9 cellular contexts compared by ENCODE assay signal in the genomic region with DNA sequence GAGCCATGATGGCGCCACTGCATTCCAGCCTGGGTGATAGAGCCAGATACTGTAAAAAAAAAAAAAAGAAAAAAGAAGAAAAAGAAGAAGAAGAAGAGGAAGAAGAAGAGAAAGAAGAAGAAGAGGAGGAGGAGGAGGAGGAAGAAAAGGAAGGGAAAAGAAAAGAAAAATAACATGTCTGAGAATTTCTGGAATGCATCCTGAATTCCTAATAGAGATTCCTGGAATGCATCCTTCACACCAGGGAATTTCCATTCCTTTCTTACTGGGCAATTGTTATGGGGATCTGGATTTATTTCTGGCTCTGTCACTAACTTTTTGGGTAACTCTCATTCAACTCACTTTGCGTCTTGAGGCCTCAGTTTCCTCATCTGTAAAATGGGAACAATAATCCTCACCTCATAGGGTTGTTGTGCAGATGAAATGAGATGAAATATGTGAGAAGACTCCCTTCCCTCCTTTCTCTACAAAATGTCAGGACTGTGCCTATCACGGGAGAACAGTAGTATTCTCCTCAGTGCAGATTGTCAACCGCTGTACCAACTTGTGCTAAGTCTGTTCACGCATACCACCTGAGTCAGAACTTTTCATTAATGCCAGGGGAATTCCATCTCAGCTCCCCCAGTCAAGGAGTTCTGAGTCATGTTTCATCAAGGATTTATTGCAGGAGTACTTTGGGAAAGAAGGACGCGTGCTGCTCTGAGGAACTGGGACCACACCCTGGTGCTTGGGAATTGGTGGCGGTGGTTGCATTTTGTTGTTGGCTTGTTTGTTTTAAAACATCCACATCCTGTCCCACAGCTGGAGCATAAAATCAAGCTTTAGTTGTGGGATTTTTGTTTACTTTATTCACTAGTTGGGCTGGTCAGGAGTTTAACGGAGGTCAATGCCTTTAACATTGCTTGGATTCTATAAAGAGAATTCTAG. TPM values are rescaled to one million over a fixed set of nuclear protein-coding genes. Genes with fewer than 3 reads are reported as not detected.
DNase-seq lines count a peak whose midpoint lies in the region; ATAC-seq, FAIRE-seq and TF ChIP-seq lines count a peak whose summit lies in the region.
"Had no signal": no experiment of that assay in that cellular context is flagged by ENCODE, and none has a peak within 500 bp of the region (broad histone marks: within the 10 kb centered on the region; RNA-seq: fewer than 3 reads in every experiment).

No MANE protein-coding gene starts in this region.

- intact Hi-C loops in adrenal gland (cut with DNase I) = no loop called here

- H3K27me3 ChIP-seq in adrenal gland = no peaks in the 10 kb centered on the region

- no peaks in the 10 kb centered on the region for H3K4me1 ChIP-seq in adrenal gland (replicated peaks in 1 of 2)

- H3K4me3 ChIP-seq in adrenal gland = no peak overlapping the region

- TF ChIP-seq POLR2A in H54 (IDR thresholded peaks at IDR 0.05; ENCODE audit: low read depth, low read length) (no peak), adrenal gland (IDR thresholded peaks at IDR 0.05) (no peak)

- ATAC-seq in HG03442 (IDR thresholded peaks at IDR 0.05; ENCODE audit: unreplicated experiment) = no peak
- ATAC-seq in HG02973 (IDR thresholded peaks at IDR 0.05; ENCODE audit: unreplicated experiment) = no peak

- FAIRE-seq in H54 (lab: Jason Lieb, UNC) = peak; percentile 98

- no peak overlapping the region for H3K27ac ChIP-seq in adrenal gland
- H3K27ac ChIP-seq: HL-60 had no signal

- DNase-seq in H54 (ENCODE audit: insufficient read length, low spot score) (peak; percentile 47), adrenal gland (peak in 5 of 7 donors; percentile 4 to 26 (median 23)), iPS DF 19.7 (ENCODE audit: low read depth, low spot score) (peak; percentile 84), smooth muscle cell of the brain vasculature (ENCODE audit: low read depth, low spot score) (peak; percentile 67), GM19240 (ENCODE audit: insufficient read length, low spot score) (no peak), NCI-H1930 (lab: John Stamatoyannopoulos, UW) (no peak)

- 50 to 56% (median 54%) methylated on average over 9 of the region's 9 CpGs for WGBS in adrenal gland, 4 donors

- no peak for TF ChIP-seq CTCF in adrenal gland (IDR thresholded peaks at IDR 0.05)

- H3K9me3 ChIP-seq in adrenal gland (replicated peaks in 1 of 3) = no peaks in the 10 kb centered on the region

- H3K36me3 ChIP-seq in adrenal gland (replicated peaks in 1 of 2) = no peaks in the 10 kb centered on the region

RNA-seq across cellular contexts. Expression of gene ROR1, which starts 42.4 kb away (rescaled TPM):
- total RNA-seq in adrenal gland = 1 to 10 TPM; 1.1 to 4.6 (median 3.2) TPM
- 1 to 10 TPM in 1 of 3 donors, under 1 TPM in 2; 0.54 to 2.1 (median 0.64) TPM for polyA plus RNA-seq in adrenal gland

Comparison
In these comparisons a context has a peak if more than half of its experiments do, and no peak if none do; other contexts are left out.
1. DNase-seq: peak in H54 (single experiment), adrenal gland (5 of 7), iPS DF 19.7 (single experiment) and smooth muscle cell of the brain vasculature (single experiment); none in GM19240 (single experiment) and NCI-H1930 (0 of 2).